In the genomic region with DNA sequence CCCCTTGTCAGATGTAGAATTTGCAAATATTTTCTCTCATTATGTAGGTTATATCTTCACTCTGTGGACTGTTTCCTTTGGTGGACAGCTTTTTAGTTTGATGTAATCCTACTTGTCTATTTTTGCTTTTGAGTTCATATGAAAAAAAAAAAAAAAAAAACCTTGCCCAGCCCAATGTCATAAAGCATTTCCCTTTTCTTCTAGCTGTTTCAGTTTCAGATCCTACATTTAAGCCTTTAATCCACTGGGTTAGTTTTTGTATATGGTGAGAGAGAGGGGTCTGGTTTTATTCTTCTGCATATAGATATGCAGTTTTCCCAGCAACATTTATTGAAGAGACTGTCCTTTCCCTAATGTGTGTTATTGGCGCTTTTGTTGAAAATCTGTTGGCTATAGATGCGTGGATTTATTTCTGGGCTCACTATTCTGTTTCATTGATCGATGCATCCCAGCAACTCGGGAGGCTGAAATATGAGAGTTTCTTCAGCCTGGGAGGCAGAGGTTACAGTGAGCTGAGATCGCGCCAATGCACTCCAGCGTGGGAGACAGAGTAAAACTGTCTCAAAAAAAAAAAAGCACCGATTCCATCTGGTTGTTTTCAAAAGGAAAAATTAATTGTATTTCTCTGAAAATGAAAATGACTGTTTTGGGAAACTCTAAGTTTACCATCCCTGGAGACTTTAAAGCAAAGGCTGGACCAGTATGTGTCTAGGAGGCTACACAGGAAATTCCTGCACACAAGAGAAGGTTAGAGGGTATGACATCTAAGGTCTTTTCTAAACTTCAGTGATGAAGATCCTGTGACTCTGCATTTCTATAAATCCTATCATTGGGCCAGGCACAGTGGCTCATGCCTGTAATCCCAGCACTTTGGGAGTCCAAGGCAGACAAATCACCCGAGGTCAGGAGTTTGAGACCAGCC, we compare ENCODE assay signal across 29 cellular contexts. TPM values are rescaled to one million over a fixed set of nuclear protein-coding genes. Genes with fewer than 3 reads are reported as not detected.
DNase-seq lines count a peak whose midpoint lies in the region; ATAC-seq, FAIRE-seq and TF ChIP-seq lines count a peak whose summit lies in the region.
"Had no signal": no experiment of that assay in that cellular context is flagged by ENCODE, and none has a peak within 500 bp of the region (broad histone marks: within the 10 kb centered on the region; RNA-seq: fewer than 3 reads in every experiment).

No MANE protein-coding gene starts in this region.

- POLR2A ChIA-PET in GM12878 (lab: Charles Lee): interaction anchor here (0.6 kb wide), 1 partner anchor 471 kb away, joined by 4 read pairs; no protein-coding TSS in a partner anchor

- H3K27me3 ChIP-seq in GM12878 (replicated peaks in 1 of 2; ENCODE audit: control insufficient read depth in 2 of 2, insufficient read depth in 2 of 2, low read length in 1 of 2): no peaks in the 10 kb centered on the region
- no peaks in the 10 kb centered on the region for H3K27me3 ChIP-seq in WERI-Rb-1 (ENCODE audit: insufficient read depth, low read depth, severe bottlenecking)
- H3K27me3 ChIP-seq: pancreas had no signal

- in situ Hi-C loops in GM12878 (cut with MboI): no loop called here

- TF ChIP-seq POLR2A in GM12891 (IDR thresholded peaks at IDR 0.05; ENCODE audit: low read depth, low read length) (no peak), GM12878 (IDR thresholded peaks at IDR 0.05; ENCODE audit: low read depth, low read length) (no peak)

- ATAC-seq in GM12878 (peak; percentile 50), HG03457 (IDR thresholded peaks at IDR 0.05; ENCODE audit: unreplicated experiment) (no peak)
- ATAC-seq: activated CD4-positive, alpha-beta T cell treated with anti-CD3 and anti-CD28 coated beads for 36 hours; HCT116; left lobe of liver; natural killer cell; pancreas; sciatic nerve; T-cell had no signal

- SMC1A ChIA-PET in GM12878 (lab: Charles Lee; ENCODE audit: uncharacterized antibody, unreplicated experiment): interaction anchor here (0.7 kb wide), 1 partner anchor 34 kb away, joined by 3 read pairs; no protein-coding TSS in a partner anchor

- H3K9me3 ChIP-seq in GM12878 (replicated peaks; ENCODE audit: control insufficient read depth, insufficient read depth, low read length): no peaks in the 10 kb centered on the region
- no peaks in the 10 kb centered on the region for H3K9me3 ChIP-seq in WERI-Rb-1 (ENCODE audit: severe bottlenecking)
- H3K9me3 ChIP-seq: pancreas had no signal

- CTCF ChIA-PET in GM12878 (lab: Yijun Ruan, JAX): interaction anchor here (0.7 kb wide), 1 partner anchor 659 kb away, joined by 3 read pairs; no protein-coding TSS in a partner anchor

- WGBS in GM12878 (ENCODE audit: insufficient coverage, insufficient replicate concordance, low lambda C conversion rate, missing lambda C conversion rate): 65% methylated on average over 9 of the region's 9 CpGs

- no peaks in the 10 kb centered on the region for H3K4me1 ChIP-seq in GM12878 (ENCODE audit: control insufficient read depth, insufficient read depth, low read length)
- H3K4me1 ChIP-seq: pancreas had no signal

- no peaks in the 10 kb centered on the region for H4K20me1 ChIP-seq in GM12878 (ENCODE audit: control insufficient read depth, insufficient read depth)

- H3K36me3 ChIP-seq in GM12878 (ENCODE audit: control insufficient read depth in 2 of 2, insufficient read depth in 2 of 2, low read length in 1 of 2) (no peaks in the 10 kb centered on the region), WERI-Rb-1 (no peaks in the 10 kb centered on the region)
- H3K36me3 ChIP-seq: pancreas had no signal

- no TSS peak for BruUV-seq in GM12878 (replicated peaks; lab: Mats Ljungman, UMichigan)

- no peak overlapping the region for H3K4me2 ChIP-seq in GM12878 (ENCODE audit: control insufficient read depth, insufficient read depth)
- H3K4me2 ChIP-seq: KMS-11 had no signal

- no peak overlapping the region for H3K27ac ChIP-seq in GM12878 (ENCODE audit: control insufficient read depth, insufficient read depth)
- H3K27ac ChIP-seq in WERI-Rb-1: no peak overlapping the region
- H3K27ac ChIP-seq: C4-2B, dorsolateral prefrontal cortex, KMS-11, pancreas had no signal

- RAD21 ChIA-PET in GM12878 (lab: Charles Lee; ENCODE audit: unreplicated experiment): interaction anchor here (0.8 kb wide), 1 partner anchor 13 kb away, joined by 3 read pairs; no protein-coding TSS in a partner anchor

- FAIRE-seq in GM12891 (lab: Jason Lieb, UNC) (no peak), GM12878 (lab: Jason Lieb, UNC) (no peak)
- FAIRE-seq: endothelial cell of umbilical vein, pancreas, TTC549 had no signal

- no peak for TF ChIP-seq EP300 in GM12878 (IDR thresholded peaks at IDR 0.05; ENCODE audit: borderline replicate concordance in 1 of 2, control insufficient read depth in 1 of 2, low read depth in 2 of 2, low read length in 2 of 2)

- intact Hi-C loops in GM12878 (cut with micrococcal nuclease; ENCODE audit: unreplicated experiment): no loop called here

- H3K9ac ChIP-seq in GM12878 (ENCODE audit: control insufficient read depth, insufficient read depth, low read length): no peak overlapping the region
- H3K9ac ChIP-seq: KMS-11 had no signal

- H3K79me2 ChIP-seq in GM12878 (ENCODE audit: control insufficient read depth, insufficient read depth, low read length): no peaks in the 10 kb centered on the region

- TF ChIP-seq CTCF in GM12878 (IDR thresholded peaks at IDR 0.05 in 2 of 3, conservative IDR thresholded peaks at IDR 0.05 in 1 of 3; ENCODE audit: control insufficient read depth in 2 of 3, extremely low read depth in 1 of 3, insufficient read depth in 1 of 3, low read depth in 3 of 3, low read length in 3 of 3) (no peak), WERI-Rb-1 (IDR thresholded peaks at IDR 0.05; ENCODE audit: low read depth, low read length) (no peak)

- DNase-seq in GM12891 (ENCODE audit: insufficient read length, low spot score) (no peak), NOMO-1 treated with DMSO at 0.1 percent for 48 hours (lab: John Stamatoyannopoulos, UW; ENCODE audit: unreplicated experiment) (peak; percentile 83), GM12878 (ENCODE audit: low read depth, low spot score) (no peak), pons (ENCODE audit: low spot score) (peak; percentile 3), WERI-Rb-1 (no peak), GOT3 (lab: John Stamatoyannopoulos, UW) (no peak), NCI-H345 (lab: John Stamatoyannopoulos, UW) (no peak)
- DNase-seq: ACHN; activated CD4-positive, alpha-beta T cell treated with anti-CD3 and anti-CD28 coated beads for 36 hours; activated naive CD4-positive, alpha-beta T cell treated with anti-CD3 and anti-CD28 coated beads, Interleukin-2, amount 10 ng/mL, durations not matched to agents 7 days and 5 days; anterior cingulate cortex; central memory CD4-positive, alpha-beta T cell; dorsolateral prefrontal cortex; natural killer cell; NCI-H1105; NCI-H2081; NCI-H510A; OCI-M1; pancreas; Right ventricle myocardium superior; T-cell had no signal

- no peak overlapping the region for H2AFZ ChIP-seq in GM12878 (ENCODE audit: control insufficient read depth, low read depth, low read length)

- no peak for TF ChIP-seq RAD21 in GM12878 (IDR thresholded peaks at IDR 0.05; ENCODE audit: insufficient read depth, low read depth, low read length)

- H3K4me3 ChIP-seq in GM12878: no peak overlapping the region
- H3K4me3 ChIP-seq in WERI-Rb-1 (ENCODE audit: low read depth, low read length): no peak overlapping the region
- H3K4me3 ChIP-seq: dorsolateral prefrontal cortex, pancreas had no signal

TF ChIP-seq in GM12891, 5 proteins besides CTCF, POLR2A, EP300 and RAD21:
- TF ChIP-seq SPI1 (IDR thresholded peaks at IDR 0.05; ENCODE audit: low read depth, low read length) (peak; percentile 50; the same call in 1 of the 2 replicates), TAF1 (IDR thresholded peaks at IDR 0.05; ENCODE audit: low read depth, low read length) (no peak)
TF ChIP-seq in GM12891: peak in this region for 1.

TF ChIP-seq in GM12878, 131 proteins besides CTCF, POLR2A, EP300 and RAD21 (continues in another document):
- TF ChIP-seq SPI1 (IDR thresholded peaks at IDR 0.05; ENCODE audit: borderline replicate concordance, insufficient read depth, low read depth, low read length): peak; percentile 64; the same call in 1 of the 2 replicates

RNA-seq across cellular contexts. Expression of a gene that starts 35.6 kb away (rescaled TPM):
- polyA plus RNA-seq in GM12891 (2012; ENCODE audit: low read depth, missing spikeins): 23.6 TPM
- total RNA-seq in GM12878 (2013; cell fraction: nucleolus; rRNA removed): 17.8 and 22.3 TPM in 2 replicates
- total RNA-seq in GM12878 (2014; rRNA removed) (39.2 and 46.4 TPM in 2 replicates), GM12878 (2014; rRNA removed; fragmentation: Illumina TruSeq; extraction: Trizol) (51.8 and 53.8 TPM in 2 replicates), GM12878 (2021) (24.7 and 24.8 TPM in 2 replicates)
- 13.5 TPM for polyA plus RNA-seq in GM12878 (2011; ENCODE audit: low read depth)
- polyA plus RNA-seq in GM12878 (2011; rRNA removed) (27.2 and 33.6 TPM in 2 replicates), GM12878 (2014; fragmentation: Illumina TruSeq; extraction: Trizol) (41.1 and 50.1 TPM in 2 replicates), GM12878 (2014; fragmentation: Nextera tagmentation; extraction: Ambion mirVana) (10 to 100 TPM; 15.1 to 17.8 TPM), GM12878 (2014; rRNA removed) (30.1 and 30.8 TPM in 2 replicates), GM12878 (2016; fragmentation: Nextera tagmentation; extraction: Ambion mirVana) (10 to 100 TPM; 18.5 to 21.7 TPM)
- polyA plus RNA-seq in GM12878 (2011; cell fraction: cytosol; rRNA removed): 18.8 and 19.8 TPM in 2 replicates
- 11.3 and 15.2 TPM in 2 replicates for polyA plus RNA-seq in GM12878 (2011; cell fraction: nucleus; rRNA removed)
- polyA plus RNA-seq in GM12878 (2012): 21.3 and 22.1 TPM in 2 replicates
- 21.9 and 26.7 TPM in 2 replicates for polyA minus RNA-seq in GM12878 (2011; rRNA and poly(A)+ RNA removed)
- 10.8 and 12.8 TPM in 2 replicates for polyA minus RNA-seq in GM12878 (2011; cell fraction: cytosol; rRNA and poly(A)+ RNA removed)
- polyA minus RNA-seq in GM12878 (2011; cell fraction: nucleus; rRNA and poly(A)+ RNA removed): 6.0 and 10.4 TPM in 2 replicates

RNA-seq across cellular contexts. Expression of a gene that starts 44.7 kb away (rescaled TPM):
- 40.8 TPM for polyA plus RNA-seq in GM12891 (2012; ENCODE audit: low read depth, missing spikeins)
- 46.3 and 52.5 TPM in 2 replicates for total RNA-seq in GM12878 (2013; cell fraction: nucleolus; rRNA removed)
- 21.9 and 23.4 TPM in 2 replicates for total RNA-seq in GM12878 (2014; rRNA removed)
- 42.8 and 43.5 TPM in 2 replicates for total RNA-seq in GM12878 (2014; rRNA removed; fragmentation: Illumina TruSeq; extraction: Trizol)
- total RNA-seq in GM12878 (2021): 45.8 and 46.9 TPM in 2 replicates
- 27.8 TPM for polyA plus RNA-seq in GM12878 (2011; ENCODE audit: low read depth)
- 49.8 and 66.3 TPM in 2 replicates for polyA plus RNA-seq in GM12878 (2011; rRNA removed)
- polyA plus RNA-seq in GM12878 (2011; cell fraction: cytosol; rRNA removed): 34.9 and 37.1 TPM in 2 replicates
- polyA plus RNA-seq in GM12878 (2011; cell fraction: nucleus; rRNA removed): 29.6 and 33.9 TPM in 2 replicates
- polyA plus RNA-seq in GM12878 (2012): 35.1 and 42.7 TPM in 2 replicates
- 91.1 and 120 TPM in 2 replicates for polyA plus RNA-seq in GM12878 (2014; fragmentation: Illumina TruSeq; extraction: Trizol)
- 10 to 100 TPM; 20.8 to 37.1 TPM for polyA plus RNA-seq in GM12878 (2014; fragmentation: Nextera tagmentation; extraction: Ambion mirVana)
- polyA plus RNA-seq in GM12878 (2014; rRNA removed): 90.8 and 97.2 TPM in 2 replicates
- polyA plus RNA-seq in GM12878 (2016; fragmentation: Nextera tagmentation; extraction: Ambion mirVana): 100 to 1,000 TPM; 115 to 121 TPM
- polyA minus RNA-seq in GM12878 (2011; rRNA and poly(A)+ RNA removed): 15.6 and 17.9 TPM in 2 replicates
- 23.9 and 26.9 TPM in 2 replicates for polyA minus RNA-seq in GM12878 (2011; cell fraction: cytosol; rRNA and poly(A)+ RNA removed)
- 10.9 and 12.7 TPM in 2 replicates for polyA minus RNA-seq in GM12878 (2011; cell fraction: nucleus; rRNA and poly(A)+ RNA removed)

Comparison
In these comparisons a context has a peak if more than half of its experiments do, and no peak if none do; other contexts are left out.
1. DNase-seq: peak in NOMO-1 treated with DMSO at 0.1 percent for 48 hours (single experiment) and pons (single experiment); none in GM12891 (single experiment), GM12878 (single experiment), WERI-Rb-1 (single experiment), GOT3 (single experiment) and NCI-H345 (single experiment).